In genomic region chr6:135192256-135193174, GRCh38 we compare ENCODE assay signal across 1 cellular context.
TF ChIP-seq lines count a peak whose summit lies in the region.

No MANE protein-coding gene starts in this region.

TF ChIP-seq in K562, 482 proteins besides CTCF, POLR2A, EP300 and RAD21 (continued from another document):
- TF ChIP-seq VEZF1 (CRISPR knock-in tag; IDR thresholded peaks at IDR 0.05) (no peak), ZC3H4 (CRISPR knock-in tag; IDR thresholded peaks at IDR 0.05; ENCODE audit: borderline replicate concordance) (no peak), NR3C1 (CRISPR knock-in tag; IDR thresholded peaks at IDR 0.05) (no peak), TFAP4 (CRISPR knock-in tag; IDR thresholded peaks at IDR 0.05; ENCODE audit: borderline replicate concordance) (no peak)
